1 cellular context compared by ENCODE assay signal in the genomic region with DNA sequence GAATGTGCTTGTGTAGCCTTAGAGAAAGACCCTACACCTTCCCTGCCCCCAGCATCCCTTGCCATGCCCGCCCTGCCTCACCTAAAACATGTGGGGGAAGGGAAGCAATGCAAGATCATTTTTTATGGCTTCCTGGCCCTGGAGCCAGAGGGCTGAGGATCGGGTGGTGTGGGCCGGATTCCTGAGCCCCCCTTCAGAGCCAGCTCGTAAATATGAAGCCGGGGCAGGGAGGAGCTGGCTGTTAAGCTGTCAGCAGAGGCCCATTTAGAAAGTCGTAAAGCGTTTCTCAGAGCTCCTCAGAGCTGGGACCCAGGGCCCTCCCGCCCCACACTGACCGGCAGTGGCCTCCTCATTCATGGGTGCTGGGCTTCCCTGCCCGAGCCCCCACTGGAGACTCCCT.
TF ChIP-seq lines count a peak whose summit lies in the region.

No MANE protein-coding gene starts in this region.

TF ChIP-seq in H1, 55 proteins besides CTCF, POLR2A, EP300 and RAD21:
- TF ChIP-seq, protein P1, sequence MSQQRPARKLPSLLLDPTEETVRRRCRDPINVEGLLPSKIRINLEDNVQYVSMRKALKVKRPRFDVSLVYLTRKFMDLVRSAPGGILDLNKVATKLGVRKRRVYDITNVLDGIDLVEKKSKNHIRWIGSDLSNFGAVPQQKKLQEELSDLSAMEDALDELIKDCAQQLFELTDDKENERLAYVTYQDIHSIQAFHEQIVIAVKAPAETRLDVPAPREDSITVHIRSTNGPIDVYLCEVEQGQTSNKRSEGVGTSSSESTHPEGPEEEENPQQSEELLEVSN (IDR thresholded peaks at IDR 0.05) = no peak
- TF ChIP-seq TAF7 (optimal IDR thresholded peaks at IDR 0.05; ENCODE audit: borderline replicate concordance, low read depth, low read length) (no peak), BACH1 (IDR thresholded peaks at IDR 0.05; ENCODE audit: low read length) (no peak), CBX8 (IDR thresholded peaks at IDR 0.05; ENCODE audit: borderline replicate concordance, low read depth, low read length) (no peak)
